In the genomic region with DNA sequence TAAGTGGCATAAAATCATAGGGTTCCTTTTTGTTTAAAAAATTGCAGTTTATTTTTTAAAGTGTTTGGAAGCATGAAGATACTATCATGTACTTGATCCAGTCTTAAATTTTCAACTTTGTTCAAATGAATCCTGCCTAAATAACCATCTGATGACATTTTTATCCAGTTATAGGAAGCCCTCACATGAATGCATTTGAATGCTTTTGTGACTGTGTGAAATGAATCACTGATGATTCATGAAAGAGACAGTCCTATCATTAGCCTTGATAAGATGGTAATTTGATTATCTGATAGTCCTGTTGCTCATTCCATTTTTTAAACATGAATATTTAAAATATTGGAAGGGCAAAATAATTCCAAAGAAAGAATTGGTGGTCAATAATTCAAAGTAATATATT, we compare ENCODE assay signal across 28 cellular contexts.
DNase-seq lines count a peak whose midpoint lies in the region; TF ChIP-seq lines count a peak whose summit lies in the region.
"Had no signal": no experiment of that assay in that cellular context is flagged by ENCODE, and none has a peak within 500 bp of the region (broad histone marks: within the 10 kb centered on the region; RNA-seq: fewer than 3 reads in every experiment).

No MANE protein-coding gene starts in this region.

- no peaks in the 10 kb centered on the region for H3K4me1 ChIP-seq in transverse colon
- H3K4me1 ChIP-seq: BLaER1 treated with 17β-estradiol and CSF1 and Interleukin-3, amounts not matched to agents 10 nM and 100 nM; SJSA1 had no signal

- H3K36me3 ChIP-seq in transverse colon, result no peaks in the 10 kb centered on the region
- H3K36me3 ChIP-seq: BLaER1 treated with 17β-estradiol and CSF1 and Interleukin-3, amounts not matched to agents 10 nM and 100 nM; SJSA1 had no signal

- TF ChIP-seq CTCF in transverse colon (IDR thresholded peaks at IDR 0.05), result no peak

- H3K4me3 ChIP-seq in transverse colon, result no peak overlapping the region
- H3K4me3 ChIP-seq: BLaER1 treated with 17β-estradiol and CSF1 and Interleukin-3, amounts not matched to agents 10 nM and 100 nM; GM23338; K562; SJSA1 had no signal

- no peak for TF ChIP-seq POLR2A in transverse colon (IDR thresholded peaks at IDR 0.05)

- no peaks in the 10 kb centered on the region for H3K27me3 ChIP-seq in transverse colon
- H3K27me3 ChIP-seq: BLaER1 treated with 17β-estradiol and CSF1 and Interleukin-3, amounts not matched to agents 10 nM and 100 nM; SJSA1 had no signal

- in situ Hi-C loops in transverse colon (cut with MboI; ENCODE audit: low pct_ligation_motif_present in 1 of 4, low pct_unique_long_range_greater_than_20kb in 1 of 4, low sequenced_read_pairs in 3 of 4), result no loop called here

- DNase-seq in COLO829 (ENCODE audit: low spot score) (peak; percentile 67), HS-5 (ENCODE audit: low read depth) (peak; percentile 53), amniotic stem cell (lab: John Stamatoyannopoulos, UW) (peak; percentile 3), iris pigment epithelial cell (ENCODE audit: low read depth) (peak; percentile 54), transverse colon (no peak), NCI-H526 treated with DMSO at 0.1 percent for 48 hours (lab: John Stamatoyannopoulos, UW) (no peak), NCI-H446 treated with DMSO at 0.1 percent for 48 hours (lab: John Stamatoyannopoulos, UW) (no peak)
- DNase-seq: CD4-positive, alpha-beta T cell; COR-L47; DMS53; H9; Kasumi-1; NCI-H1092 treated with DMSO at 0.1 percent for 48 hours; NCI-H1436; NCI-H187; NCI-H2081 treated with DMSO at 0.1 percent for 48 hours; NCI-H2171 treated with DMSO at 0.1 percent for 48 hours; NCI-H524 treated with DMSO at 0.1 percent for 48 hours; NCI-H82; NK-92 treated with Interleukin-12 subunit alpha and Interleukin-12 subunit beta, amount 100 ng/mL, for 24 hours; PC-3; Right ventricle myocardium superior; SW 1271 had no signal

- no peak for TF ChIP-seq EP300 in transverse colon (IDR thresholded peaks at IDR 0.05; ENCODE audit: low read depth)

- no peak overlapping the region for H3K27ac ChIP-seq in transverse colon
- H3K27ac ChIP-seq: BLaER1 treated with 17β-estradiol and CSF1 and Interleukin-3, amounts not matched to agents 10 nM and 100 nM; HL-60; SJSA1 had no signal

- H3K9me3 ChIP-seq in transverse colon, result no peaks in the 10 kb centered on the region
- H3K9me3 ChIP-seq: SJSA1 had no signal

- intact Hi-C loops in transverse colon (cut with DNase I; ENCODE audit: low total_unique reads), result no loop called here

Comparison
In these comparisons a context has a peak if more than half of its experiments do, and no peak if none do; other contexts are left out.
1. DNase-seq: peak in COLO829 (single experiment), HS-5 (single experiment), amniotic stem cell (single experiment) and iris pigment epithelial cell (single experiment); none in transverse colon (single experiment), NCI-H526 treated with DMSO at 0.1 percent for 48 hours (single experiment) and NCI-H446 treated with DMSO at 0.1 percent for 48 hours (single experiment).